In the genomic region with DNA sequence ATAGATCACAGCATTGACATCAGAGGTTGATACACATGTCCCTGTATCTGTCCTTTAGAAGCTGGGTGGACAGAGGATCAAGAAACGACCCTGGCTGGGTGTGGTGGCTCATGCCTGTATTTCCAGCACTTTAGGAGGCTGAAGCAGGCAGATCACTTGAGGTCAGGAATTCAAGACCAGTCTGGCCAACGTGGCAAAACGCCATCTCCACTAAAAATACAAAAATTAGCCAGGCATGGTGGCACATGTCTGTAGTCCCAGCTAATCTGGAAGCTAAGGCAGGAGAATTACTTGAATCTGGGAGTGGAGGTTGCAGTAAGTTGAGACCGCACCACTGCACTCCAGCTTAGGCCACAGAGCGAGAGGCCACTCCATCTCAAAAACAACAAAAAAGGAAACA, we compare ENCODE assay signal across 23 cellular contexts.
"Had no signal": no experiment of that assay in that cellular context is flagged by ENCODE, and none has a peak within 500 bp of the region (broad histone marks: within the 10 kb centered on the region; RNA-seq: fewer than 3 reads in every experiment).

No MANE protein-coding gene starts in this region.

- H3K36me3 ChIP-seq: stomach, suprapubic skin, thoracic aorta, tibial artery, tibial nerve, transverse colon, upper lobe of left lung, upper lobe of right lung, uterus, vagina had no signal

- H3K27ac ChIP-seq: stomach, suprapubic skin, testis, thoracic aorta, tibial artery, tibial nerve, transverse colon, upper lobe of left lung, upper lobe of right lung, uterus, vagina had no signal

- DNase-seq: stimulated activated CD4-positive, alpha-beta T cell treated with anti-CD3 and anti-CD28 coated beads, Interleukin-2, amount 100 ng/mL, for 48 hours; stimulated activated CD4-positive, alpha-beta T cell treated with anti-CD3 and anti-CD28 coated beads, Interleukin-4, amount 100 ng/mL, for 1 hour; stimulated activated CD4-positive, alpha-beta T cell treated with anti-CD3 and anti-CD28 coated beads, Interleukin-4, amount 100 ng/mL, for 24 hours; stimulated activated CD4-positive, alpha-beta T cell treated with anti-CD3 and anti-CD28 coated beads, Interleukin-4, amount 100 ng/mL, for 4 hours; stimulated activated CD8-positive, alpha-beta memory T cell treated with anti-CD3 and anti-CD28 coated beads, Interleukin-4, amount 100 ng/mL, for 48 hours; stimulated activated naive B cell treated with anti-CD40 and anti-IgM and Interleukin-4, amounts not matched to agents 10 μg/mL and 1 μg/mL and 100 μg/mL, for 72 hours; stimulated activated naive CD4-positive, alpha-beta T cell; stimulated activated naive CD4-positive, alpha-beta T cell treated with Interleukin-2 at 50 U/mL for 16 hours; stimulated activated naive CD8-positive, alpha-beta T cell treated with anti-CD3 and anti-CD28 coated beads, Interleukin-15, amount 100 ng/mL, for 72 hours; stimulated activated naive CD8-positive, alpha-beta T cell treated with anti-CD3 and anti-CD28 coated beads, Interleukin-15, Interleukin-2, amounts not matched to agents 100 U/mL and 50 U/mL, for 24 hours; stomach; substantia nigra; testis; tibial artery; transverse colon; trophoblast cell; upper lobe of left lung; upper lobe of right lung; uterus had no signal

- H3K4me3 ChIP-seq: stomach, suprapubic skin, testis, thoracic aorta, tibial artery, tibial nerve, transverse colon, upper lobe of left lung, upper lobe of right lung, uterus, vagina had no signal

- H3K27me3 ChIP-seq: stomach, suprapubic skin, testis, tibial artery, tibial nerve, transverse colon, upper lobe of left lung, upper lobe of right lung, uterus, vagina had no signal

- H3K9me3 ChIP-seq: stomach, suprapubic skin, testis, thoracic aorta, tibial artery, tibial nerve, transverse colon, upper lobe of left lung, upper lobe of right lung, uterus, vagina had no signal

- H3K4me1 ChIP-seq: stomach, suprapubic skin, testis, tibial artery, tibial nerve, transverse colon, upper lobe of left lung, upper lobe of right lung, uterus, vagina had no signal
